Comparison of ENCODE assay signal across 8 cellular contexts in the genomic region with DNA sequence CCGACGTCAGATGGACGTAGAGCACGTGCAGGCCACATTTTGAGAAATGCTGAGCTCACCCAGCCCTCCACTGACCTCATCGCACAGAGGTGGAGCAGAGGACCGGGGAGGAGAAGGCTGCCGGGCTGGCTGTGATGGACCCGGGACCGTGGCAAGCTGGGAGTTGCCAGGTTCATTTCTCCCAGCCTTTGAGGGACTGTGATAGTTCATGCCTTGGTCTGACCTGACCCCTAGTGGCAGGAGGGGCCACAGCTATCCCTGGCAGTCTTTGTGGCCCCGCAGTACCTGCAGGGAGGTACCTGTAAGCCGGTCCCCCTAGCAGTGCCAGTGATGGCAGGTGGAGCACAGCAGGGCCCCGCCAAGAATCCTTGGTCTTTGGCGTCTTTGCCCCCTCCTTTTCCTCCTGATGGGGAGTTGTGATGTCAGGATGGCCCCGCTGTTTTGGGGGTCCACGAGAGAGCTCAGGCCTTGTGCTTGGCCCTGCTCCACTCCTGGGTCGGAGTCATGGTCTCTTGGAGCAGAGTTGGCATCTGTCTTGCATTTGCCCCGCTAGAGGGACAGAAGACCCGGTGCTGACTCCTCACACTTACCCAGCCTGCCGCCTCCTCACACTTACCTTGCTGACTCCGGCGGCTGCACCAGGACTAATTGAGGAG. TPM values are rescaled to one million over a fixed set of nuclear protein-coding genes. Genes with fewer than 3 reads are reported as not detected.
DNase-seq lines count a peak whose midpoint lies in the region; ATAC-seq and TF ChIP-seq lines count a peak whose summit lies in the region.

No MANE protein-coding gene starts in this region.

- TF ChIP-seq CTCF in CD8-positive, alpha-beta T cell (IDR thresholded peaks at IDR 0.05) = peak; percentile 71
- peak; percentile 54 for TF ChIP-seq CTCF in glutamatergic neuron (IDR thresholded peaks at IDR 0.05; ENCODE audit: partially characterized antibody, unreplicated experiment)

- CTCF ChIA-PET in CD8-positive, alpha-beta T cell (lab: Charles Lee) = interaction anchor here (0.7 to 13.4 kb wide), 25 partner anchors 9 to 630 kb away, joined by 3 to 167 read pairs (median 4); no protein-coding TSS in a partner anchor

- no peaks in the 10 kb centered on the region for H3K27me3 Mint-ChIP-seq in CD8-positive, alpha-beta T cell (ENCODE audit: low read depth)
- peaks cover 2% of the 10 kb centered on the region for H3K27me3 Mint-ChIP-seq in glutamatergic neuron (ENCODE audit: unreplicated experiment)

- no peaks in the 10 kb centered on the region for H3K4me1 ChIP-seq in CD8-positive, alpha-beta T cell (ENCODE audit: insufficient read depth, low read length)
- H3K4me1 ChIP-seq in aorta (ENCODE audit: control insufficient read depth in 1 of 2, insufficient read depth in 2 of 2, low read length in 2 of 2) = no peaks in the 10 kb centered on the region

- no peak overlapping the region for H3K4me3 Mint-ChIP-seq in CD8-positive, alpha-beta T cell
- no peak overlapping the region for H3K4me3 Mint-ChIP-seq in glutamatergic neuron (ENCODE audit: unreplicated experiment)

- H3K27ac ChIP-seq in CD8-positive, alpha-beta T cell (ENCODE audit: low read depth, low read length) = no peak overlapping the region
- H3K27ac ChIP-seq in aorta (ENCODE audit: low read depth in 1 of 2, low read length in 2 of 2) = no peak overlapping the region

- ATAC-seq in CD8-positive, alpha-beta T cell = peak; percentile 88
- ATAC-seq in HG02759 (IDR thresholded peaks at IDR 0.05; ENCODE audit: unreplicated experiment) (peak; percentile 42), aorta (ENCODE audit: low FRiP score) (peak; percentile 84), HG03469 (IDR thresholded peaks at IDR 0.05; ENCODE audit: unreplicated experiment) (no peak)

- WGBS in aorta, 2 donors = 52 to 57% methylated on average over 21 of the region's 21 CpGs

- H3K4me3 ChIP-seq in CD8-positive, alpha-beta T cell (ENCODE audit: low read depth, low read length) = no peak overlapping the region
- no peak overlapping the region for H3K4me3 ChIP-seq in aorta (ENCODE audit: low read length in 2 of 2)

- no peaks in the 10 kb centered on the region for H3K9me3 Mint-ChIP-seq in CD8-positive, alpha-beta T cell
- no peaks in the 10 kb centered on the region for H3K9me3 Mint-ChIP-seq in glutamatergic neuron (ENCODE audit: unreplicated experiment)

- H3K36me3 Mint-ChIP-seq in CD8-positive, alpha-beta T cell = peaks cover 49% of the 10 kb centered on the region
- peaks cover 2% of the 10 kb centered on the region for H3K36me3 Mint-ChIP-seq in glutamatergic neuron (ENCODE audit: unreplicated experiment)

- H3K36me3 ChIP-seq in CD8-positive, alpha-beta T cell (ENCODE audit: insufficient read depth, low read length) = peaks cover 4% of the 10 kb centered on the region
- H3K36me3 ChIP-seq in aorta (ENCODE audit: control insufficient read depth in 1 of 2, insufficient read depth in 2 of 2, low read length in 1 of 2) = no peaks in the 10 kb centered on the region

- intact Hi-C loops in CD8-positive, alpha-beta T cell (cut with DNase I, micrococcal nuclease) = loop anchor here (1.0 kb wide), 3 partner anchors 165 to 227 kb away; no protein-coding TSS in a partner anchor
- intact Hi-C loops in aorta (cut with DNase I) = loop anchor here (5.0 kb wide), 2 partner anchors 166 to 186 kb away; no protein-coding TSS in a partner anchor

- no peaks in the 10 kb centered on the region for H3K27me3 ChIP-seq in CD8-positive, alpha-beta T cell (ENCODE audit: insufficient read depth, low read length)
- no peaks in the 10 kb centered on the region for H3K27me3 ChIP-seq in aorta (ENCODE audit: control insufficient read depth in 1 of 2, insufficient read depth in 2 of 2, low read length in 1 of 2)

- H3K27ac Mint-ChIP-seq in CD8-positive, alpha-beta T cell = no peak overlapping the region
- no peak overlapping the region for H3K27ac Mint-ChIP-seq in glutamatergic neuron (ENCODE audit: unreplicated experiment)

- H3K4me1 Mint-ChIP-seq in CD8-positive, alpha-beta T cell (ENCODE audit: low read depth) = no peaks in the 10 kb centered on the region
- H3K4me1 Mint-ChIP-seq in glutamatergic neuron (ENCODE audit: low read depth, unreplicated experiment) = peaks cover 2% of the 10 kb centered on the region

- POLR2A ChIA-PET in CD8-positive, alpha-beta T cell (lab: Charles Lee) = interaction anchor here (0.6 to 1.1 kb wide), 2 partner anchors 160 to 227 kb away, joined by 3 to 4 read pairs; no protein-coding TSS in a partner anchor

- peak in 6 of 7 experiments; percentile 28 to 81 (median 58) for DNase-seq in CD8-positive, alpha-beta T cell
- peak; percentile 66 for DNase-seq in RPMI8226
- peak; percentile 36 for DNase-seq in activated gamma-delta T cell treated with anti-CD3 and anti-CD28 coated beads, Interleukin-2, amount 50 U/mL, for 16 hours (ENCODE audit: low read depth)
- peak; percentile 63 for DNase-seq in glutamatergic neuron
- DNase-seq in pons (ENCODE audit: low spot score) = peak; percentile 59
- peak; percentile 76 to 81 for DNase-seq in aorta

- H3K9me3 ChIP-seq in CD8-positive, alpha-beta T cell (ENCODE audit: low read length) = no peaks in the 10 kb centered on the region
- H3K9me3 ChIP-seq in aorta (ENCODE audit: control insufficient read depth, low read length) = no peaks in the 10 kb centered on the region

RNA-seq across cellular contexts. Expression of a gene that starts 50.4 kb away (rescaled TPM):
- total RNA-seq in CD8-positive, alpha-beta T cell = not detected
- total RNA-seq in glutamatergic neuron (ENCODE audit: unreplicated experiment) (not detected), aorta (not detected)
- polyA plus RNA-seq in aorta = not detected
